Comparison of ENCODE assay signal across 8 cellular contexts in genomic region chr20:25865715-25866656, GRCh38.
DNase-seq lines count a peak whose midpoint lies in the region; ATAC-seq and TF ChIP-seq lines count a peak whose summit lies in the region.

No MANE protein-coding gene starts in this region.

- intact Hi-C loops in CD14-positive monocyte (cut with micrococcal nuclease) = no loop called here

- H3K27me3 Mint-ChIP-seq in CD14-positive monocyte (ENCODE audit: low read depth in 3 of 3) = peaks cover 62 to 90% (median 84%) of the 10 kb centered on the region in 3 donors
- peaks cover 45% of the 10 kb centered on the region for H3K27me3 Mint-ChIP-seq in endothelial cell (ENCODE audit: unreplicated experiment)
- H3K27me3 Mint-ChIP-seq in mesothelial cell of epicardium (ENCODE audit: low read depth) = peaks cover 98% of the 10 kb centered on the region

- H3K27ac Mint-ChIP-seq in CD14-positive monocyte (peak overlapping the region in 1 of 7 donors; percentile 70), endothelial cell (ENCODE audit: unreplicated experiment) (no peak overlapping the region), mesothelial cell of epicardium (no peak overlapping the region)

- H3K9me3 Mint-ChIP-seq in CD14-positive monocyte (peaks cover 0 to 23% (median 9%) of the 10 kb centered on the region in 7 donors), endothelial cell (ENCODE audit: unreplicated experiment) (no peaks in the 10 kb centered on the region), mesothelial cell of epicardium (no peaks in the 10 kb centered on the region)

- no peaks in the 10 kb centered on the region for H3K36me3 Mint-ChIP-seq in CD14-positive monocyte
- peaks cover 25% of the 10 kb centered on the region for H3K36me3 Mint-ChIP-seq in endothelial cell (ENCODE audit: low read depth, unreplicated experiment)
- H3K36me3 Mint-ChIP-seq in mesothelial cell of epicardium = no peaks in the 10 kb centered on the region

- H3K4me1 Mint-ChIP-seq in CD14-positive monocyte (peaks cover 34% of the 10 kb centered on the region), endothelial cell (ENCODE audit: unreplicated experiment) (peaks cover 55% of the 10 kb centered on the region), mesothelial cell of epicardium (peaks cover 23% of the 10 kb centered on the region)

- H3K4me3 Mint-ChIP-seq in CD14-positive monocyte = peak overlapping the region; percentile 44 to 77
- H3K4me3 Mint-ChIP-seq in endothelial cell (ENCODE audit: unreplicated experiment) = peak overlapping the region; percentile 74
- H3K4me3 Mint-ChIP-seq in mesothelial cell of epicardium = peak overlapping the region; percentile 46

- ATAC-seq in HG02885 (IDR thresholded peaks at IDR 0.05; ENCODE audit: poor library complexity, unreplicated experiment) = peak; percentile 39
- ATAC-seq in HG03108 (IDR thresholded peaks at IDR 0.05; ENCODE audit: unreplicated experiment) = no peak

- DNase-seq in CD14-positive monocyte (ENCODE audit: low spot score) (no peak), NCI-H748 (lab: John Stamatoyannopoulos, UW; ENCODE audit: unreplicated experiment) (peak; percentile 89), activated T-cell treated with anti-CD3 and anti-CD28 coated beads for 48 hours (ENCODE audit: low read depth) (peak; percentile 72), endothelial cell (ENCODE audit: low spot score) (peak; percentile 77), mesothelial cell of epicardium (ENCODE audit: low spot score in 2 of 2, unreplicated experiment in 2 of 2) (peak in 1 of 2 experiments; percentile 69)
- peak; percentile 37 to 40 for DNase-seq in stimulated activated CD8-positive, alpha-beta memory T cell treated with anti-CD3 and anti-CD28 coated beads, Interleukin-4, amount 100 ng/mL, for 4 hours (ENCODE audit: low read depth in 2 of 2, low spot score in 1 of 2)

- no peak for TF ChIP-seq CTCF in CD14-positive monocyte (IDR thresholded peaks at IDR 0.05)
- TF ChIP-seq CTCF in endothelial cell (IDR thresholded peaks at IDR 0.05; ENCODE audit: unreplicated experiment) = no peak
- no peak for TF ChIP-seq CTCF in mesothelial cell of epicardium (IDR thresholded peaks at IDR 0.05; ENCODE audit: unreplicated experiment)
